Comparison of ENCODE assay signal across 15 cellular contexts in the genomic region with DNA sequence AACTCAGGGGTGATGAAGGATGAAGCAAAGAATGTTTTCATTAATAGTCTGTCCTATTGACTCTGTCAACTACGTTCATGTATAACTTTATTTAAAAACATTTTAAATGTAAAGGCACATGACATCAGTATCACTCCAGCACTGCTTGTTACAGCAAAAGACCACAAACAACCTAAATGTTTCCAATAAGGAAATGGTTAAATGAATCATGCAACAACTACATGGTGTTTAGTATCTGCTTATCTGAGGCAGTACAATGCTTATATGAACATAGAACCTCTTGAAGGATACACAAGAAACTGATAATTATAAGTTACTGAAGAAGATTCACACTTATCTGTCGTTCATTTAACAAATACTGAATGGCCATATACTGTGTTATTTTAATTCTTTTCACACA.
"Had no signal": no experiment of that assay in that cellular context is flagged by ENCODE, and none has a peak within 500 bp of the region (broad histone marks: within the 10 kb centered on the region; RNA-seq: fewer than 3 reads in every experiment).

No MANE protein-coding gene starts in this region.

- H3K27ac ChIP-seq: adrenal gland, cardiac muscle cell, dorsolateral prefrontal cortex, esophagus muscularis mucosa, hepatocyte, right lobe of liver, stomach, testis, upper lobe of left lung had no signal

- DNase-seq: activated CD4-positive, alpha-beta T cell treated with anti-CD3 and anti-CD28 coated beads, Interleukin-2, amount 50 U/mL, for 4 hours; activated CD4-positive, CD25-positive, alpha-beta regulatory T cell; activated CD8-positive, alpha-beta memory T cell treated with anti-CD3 and anti-CD28 coated beads, Interleukin-2, amount 50 U/mL, for 4 hours; activated naive CD4-positive, alpha-beta T cell; adrenal gland; dorsolateral prefrontal cortex; islet precursor cell; midbrain; right lobe of liver; stomach; testis; upper lobe of left lung had no signal

- ATAC-seq: right lobe of liver had no signal
